ENCODE assay signal across 21 cellular contexts in the genomic region with DNA sequence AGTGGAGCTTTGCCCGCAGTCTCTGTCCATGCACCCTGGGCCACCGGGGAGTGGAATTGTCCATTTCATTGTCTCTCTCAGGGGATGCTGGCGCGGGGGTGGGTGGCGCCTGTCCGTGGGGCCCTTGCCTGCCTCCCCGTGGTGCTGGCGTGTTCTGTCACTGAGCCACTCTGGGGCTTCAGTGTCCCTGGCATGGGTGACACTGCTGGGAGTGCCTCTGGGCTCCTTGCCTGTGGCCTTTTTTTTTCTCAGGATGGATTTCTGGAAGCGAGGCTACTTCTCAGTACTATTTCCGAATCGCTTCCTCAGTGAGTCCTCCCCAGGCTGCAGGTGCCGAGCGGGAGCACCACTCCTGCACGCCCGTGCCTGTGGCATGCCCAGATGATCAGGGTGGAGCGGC. TPM values are rescaled to one million over a fixed set of nuclear protein-coding genes. Genes with fewer than 3 reads are reported as not detected.
A peak's percentile ranks its signal among the peaks of the same experiment; 100 is the strongest.
DNase-seq lines count a peak whose midpoint lies in the region; ATAC-seq, FAIRE-seq and TF ChIP-seq lines count a peak whose summit lies in the region.
"Had no signal": no experiment of that assay in that cellular context is flagged by ENCODE, and none has a peak within 500 bp of the region (broad histone marks: within the 10 kb centered on the region; RNA-seq: fewer than 3 reads in every experiment).

No MANE protein-coding gene starts in this region.

- H3K9ac ChIP-seq in HepG2 (ENCODE audit: insufficient read depth, low read depth, low read length), result no peak overlapping the region

- peaks cover 23% of the 10 kb centered on the region for H3K36me3 Mint-ChIP-seq in activated CD4-positive, alpha-beta T cell treated with anti-CD3 and anti-CD28 coated beads, Interleukin-2, amount 10 ng/mL, durations not matched to agents 7 days and 5 days (ENCODE audit: low read depth)
- H3K36me3 Mint-ChIP-seq in activated CD8-positive, alpha-beta T cell treated with anti-CD3 and anti-CD28 coated beads, Interleukin-2, amount 10 ng/mL, durations not matched to agents 7 days and 5 days (ENCODE audit: low read depth), result peaks cover 32% of the 10 kb centered on the region

- no peaks in the 10 kb centered on the region for H3K9me3 Mint-ChIP-seq in activated CD4-positive, alpha-beta T cell treated with anti-CD3 and anti-CD28 coated beads, Interleukin-2, amount 10 ng/mL, durations not matched to agents 7 days and 5 days
- H3K9me3 Mint-ChIP-seq in activated CD8-positive, alpha-beta T cell treated with anti-CD3 and anti-CD28 coated beads, Interleukin-2, amount 10 ng/mL, durations not matched to agents 7 days and 5 days (ENCODE audit: insufficient read depth), result no peaks in the 10 kb centered on the region
- H3K9me3 Mint-ChIP-seq: central memory CD8-positive, alpha-beta T cell had no signal

- H3K36me3 ChIP-seq in HepG2 (replicated peaks in 1 of 2; ENCODE audit: control insufficient read depth in 1 of 2, insufficient read depth in 2 of 2, low read length in 2 of 2) (peaks cover 40 to 91% of the 10 kb centered on the region in 2 experiments; a peak in 4 of 5 replicates), psoas muscle (ENCODE audit: insufficient read depth in 1 of 2, low read depth in 1 of 2) (peaks cover 0 to 48% of the 10 kb centered on the region in 2 donors), A673 (ENCODE audit: insufficient read depth, low read length, poor library complexity, severe bottlenecking) (peaks cover 7% of the 10 kb centered on the region)

- H3K27me3 Mint-ChIP-seq in activated CD4-positive, alpha-beta T cell treated with anti-CD3 and anti-CD28 coated beads, Interleukin-2, amount 10 ng/mL, durations not matched to agents 7 days and 5 days, result no peaks in the 10 kb centered on the region
- H3K27me3 Mint-ChIP-seq in activated CD8-positive, alpha-beta T cell treated with anti-CD3 and anti-CD28 coated beads, Interleukin-2, amount 10 ng/mL, durations not matched to agents 7 days and 5 days (ENCODE audit: low read depth), result no peaks in the 10 kb centered on the region
- H3K27me3 Mint-ChIP-seq: activated CD8-positive, alpha-beta memory T cell treated with anti-CD3 and anti-CD28 coated beads, Interleukin-2, amount 10 ng/mL, durations not matched to agents 7 days and 5 days; central memory CD8-positive, alpha-beta T cell had no signal

- POLR2A ChIA-PET in activated CD4-positive, alpha-beta T cell treated with anti-CD3 and anti-CD28 coated beads, Interleukin-2, amount 10 ng/mL, durations not matched to agents 7 days and 5 days (lab: Charles Lee), result no interaction called here
- POLR2A ChIA-PET in activated CD8-positive, alpha-beta T cell treated with anti-CD3 and anti-CD28 coated beads, Interleukin-2, amount 10 ng/mL, durations not matched to agents 7 days and 5 days (lab: Charles Lee), result interaction anchor here (0.5 kb wide), 1 partner anchor 55 kb away, joined by 3 read pairs; a partner anchor contains a TSS
- POLR2A ChIA-PET in HepG2 (lab: Yijun Ruan, JAX), result no interaction called here
- POLR2A ChIA-PET in A673 (lab: Charles Lee; ENCODE audit: low non-redundant PET), result no interaction called here

- BruUV-seq in HepG2 (replicated peaks; lab: Mats Ljungman, UMichigan), result no TSS peak
- no TSS peak for BruUV-seq in A673 (replicated peaks; lab: Mats Ljungman, UMichigan)

- no peak for TF ChIP-seq CTCF in HepG2 (CRISPR knock-in tag; IDR thresholded peaks at IDR 0.05)
- TF ChIP-seq CTCF in psoas muscle (IDR thresholded peaks at IDR 0.05), result peak; percentile 22
- TF ChIP-seq CTCF in A673 (conservative IDR thresholded peaks at IDR 0.05; ENCODE audit: low read depth, low read length), result no peak
- no peak for TF ChIP-seq CTCF in GM10266 (IDR thresholded peaks at IDR 0.05; ENCODE audit: control insufficient read depth, insufficient read depth, low read depth, missing control alignments)

- intact Hi-C loops in HepG2 (cut with micrococcal nuclease; ENCODE audit: unreplicated experiment), result no loop called here
- intact Hi-C loops in psoas muscle (cut with DNase I), result loop anchor here in 1 of 2 donors (10.0 kb wide), 1 partner anchor 58 kb away; a partner anchor contains a TSS
- intact Hi-C loops in A673 (cut with micrococcal nuclease; ENCODE audit: unreplicated experiment), result no loop called here

- no peak overlapping the region for H3K4me3 ChIP-seq in HepG2 (replicated peaks in 1 of 3; ENCODE audit: insufficient read depth in 1 of 3, low read depth in 2 of 3, low read length in 3 of 3)
- H3K4me3 ChIP-seq in psoas muscle, result no peak overlapping the region
- no peak overlapping the region for H3K4me3 ChIP-seq in A673 (ENCODE audit: low read depth, low read length, poor library complexity, severe bottlenecking)

- CTCF ChIA-PET in activated CD4-positive, alpha-beta T cell treated with anti-CD3 and anti-CD28 coated beads, Interleukin-2, amount 10 ng/mL, durations not matched to agents 7 days and 5 days (lab: Charles Lee), result interaction anchor here (0.7 to 1.1 kb wide), 2 partner anchors 48 to 60 kb away, joined by 3 to 4 read pairs; no protein-coding TSS in a partner anchor
- CTCF ChIA-PET in activated CD8-positive, alpha-beta T cell treated with anti-CD3 and anti-CD28 coated beads, Interleukin-2, amount 10 ng/mL, durations not matched to agents 7 days and 5 days (lab: Charles Lee), result interaction anchor here (1.0 kb wide), 1 partner anchor 10 kb away, joined by 3 read pairs; no protein-coding TSS in a partner anchor
- CTCF ChIA-PET in HepG2 (lab: Yijun Ruan, JAX; ENCODE audit: low intra/inter-chr PET ratio, low total read pairs), result no interaction called here
- CTCF ChIA-PET in A673 (lab: Charles Lee), result no interaction called here

- H2AFZ ChIP-seq in HepG2 (ENCODE audit: low read length), result no peak overlapping the region

- no peaks in the 10 kb centered on the region for H3K9me3 ChIP-seq in HepG2 (ENCODE audit: low read length)
- no peaks in the 10 kb centered on the region for H3K9me3 ChIP-seq in psoas muscle
- H3K9me3 ChIP-seq in A673 (ENCODE audit: low read depth, low read length, poor library complexity, severe bottlenecking), result no peaks in the 10 kb centered on the region

- peaks cover 19% of the 10 kb centered on the region for H3K79me2 ChIP-seq in HepG2 (ENCODE audit: insufficient read depth, low read length)

- no peak for FAIRE-seq in HepG2 (lab: Jason Lieb, UNC)
- FAIRE-seq: D721Med, urothelium cell line had no signal

- H3K4me1 ChIP-seq in HepG2 (ENCODE audit: insufficient read depth, low read length) (no peaks in the 10 kb centered on the region), psoas muscle (peaks cover 21% of the 10 kb centered on the region), A673 (ENCODE audit: insufficient read depth, low read length, poor library complexity, severe bottlenecking) (no peaks in the 10 kb centered on the region)

- TF ChIP-seq EP300 in HepG2 (IDR thresholded peaks at IDR 0.05; ENCODE audit: low read depth in 2 of 2, low read length in 2 of 2), result no peak
- TF ChIP-seq EP300 in HepG2 (CRISPR knock-in tag; IDR thresholded peaks at IDR 0.05; ENCODE audit: borderline replicate concordance), result no peak

- H3K4me2 ChIP-seq in HepG2 (ENCODE audit: low read depth, low read length), result no peak overlapping the region

- H3K4me3 Mint-ChIP-seq in activated CD4-positive, alpha-beta T cell treated with anti-CD3 and anti-CD28 coated beads, Interleukin-2, amount 10 ng/mL, durations not matched to agents 7 days and 5 days, result no peak overlapping the region
- H3K4me3 Mint-ChIP-seq in activated CD8-positive, alpha-beta T cell treated with anti-CD3 and anti-CD28 coated beads, Interleukin-2, amount 10 ng/mL, durations not matched to agents 7 days and 5 days, result no peak overlapping the region
- H3K4me3 Mint-ChIP-seq: activated CD8-positive, alpha-beta memory T cell treated with anti-CD3 and anti-CD28 coated beads, Interleukin-2, amount 10 ng/mL, durations not matched to agents 7 days and 5 days; central memory CD8-positive, alpha-beta T cell had no signal

- in situ Hi-C loops in HepG2 (cut with HindIII; ENCODE audit: extremely low pct_ligation_motif_present, low pct_unique_long_range_greater_than_20kb), result no loop called here

- DNase-seq in activated CD4-positive, alpha-beta T cell treated with anti-CD3 and anti-CD28 coated beads, Interleukin-2, amount 10 ng/mL, durations not matched to agents 7 days and 5 days, result peak; percentile 4
- no peak for DNase-seq in activated CD4-positive, alpha-beta T cell treated with anti-CD3 and anti-CD28 coated beads, Interleukin-2, amount 50 U/mL, for 1 hour
- DNase-seq in activated CD8-positive, alpha-beta T cell treated with anti-CD3 and anti-CD28 coated beads, Interleukin-2, amount 10 ng/mL, durations not matched to agents 7 days and 5 days, result no peak
- DNase-seq in HepG2 (ENCODE audit: low spot score), result no peak
- peak in 1 of 2 donors; percentile 83 for DNase-seq in psoas muscle
- DNase-seq in A673 (ENCODE audit: low spot score), result no peak
- DNase-seq in GM10266 (ENCODE audit: extremely low spot score), result no peak
- DNase-seq: activated CD8-positive, alpha-beta memory T cell treated with anti-CD3 and anti-CD28 coated beads, Interleukin-2, amount 10 ng/mL, durations not matched to agents 7 days and 5 days; activated effector memory CD4-positive, alpha-beta T cell treated with Interleukin-2 at 50 U/mL for 16 hours; amygdala; effector CD8-positive, alpha-beta T cell; EL; midbrain; MM.1S; NCI-H1436 treated with DMSO at 0.1 percent for 48 hours; NCI-H524; RPMI8226 had no signal

- H3K27ac ChIP-seq in HepG2 (ENCODE audit: extremely low read length, insufficient read depth, low read length), result no peak overlapping the region
- H3K27ac ChIP-seq in psoas muscle, result peak overlapping the region; percentile 83
- H3K27ac ChIP-seq in A673 (ENCODE audit: low read depth, low read length, poor library complexity, severe bottlenecking), result no peak overlapping the region

- peaks cover 30% of the 10 kb centered on the region; the same call in 1 of the 2 replicates for H4K20me1 ChIP-seq in HepG2 (ENCODE audit: insufficient read depth, low read length)

- TF ChIP-seq RAD21 in HepG2 (CRISPR knock-in tag; IDR thresholded peaks at IDR 0.05), result no peak

- 98% methylated on average over 15 of the region's 16 CpGs for WGBS in HepG2 (ENCODE audit: low lambda C conversion rate)
- WGBS in psoas muscle, 3 donors, result 36 to 72% (median 42%) methylated on average over 12 to 16 of the region's 16 CpGs

- peaks cover 28% of the 10 kb centered on the region for H3K4me1 Mint-ChIP-seq in activated CD4-positive, alpha-beta T cell treated with anti-CD3 and anti-CD28 coated beads, Interleukin-2, amount 10 ng/mL, durations not matched to agents 7 days and 5 days
- H3K4me1 Mint-ChIP-seq in activated CD8-positive, alpha-beta T cell treated with anti-CD3 and anti-CD28 coated beads, Interleukin-2, amount 10 ng/mL, durations not matched to agents 7 days and 5 days (ENCODE audit: low read depth), result peaks cover 26% of the 10 kb centered on the region

- H3K27ac Mint-ChIP-seq in activated CD4-positive, alpha-beta T cell treated with anti-CD3 and anti-CD28 coated beads, Interleukin-2, amount 10 ng/mL, durations not matched to agents 7 days and 5 days, result peak overlapping the region; percentile 31
- peak overlapping the region; percentile 85 for H3K27ac Mint-ChIP-seq in activated CD8-positive, alpha-beta T cell treated with anti-CD3 and anti-CD28 coated beads, Interleukin-2, amount 10 ng/mL, durations not matched to agents 7 days and 5 days
- H3K27ac Mint-ChIP-seq: activated CD8-positive, alpha-beta memory T cell treated with anti-CD3 and anti-CD28 coated beads, Interleukin-2, amount 10 ng/mL, durations not matched to agents 7 days and 5 days had no signal

- H3K27me3 ChIP-seq in HepG2 (ENCODE audit: control insufficient read depth in 1 of 2, insufficient read depth in 2 of 2, low read length in 2 of 2) (no peaks in the 10 kb centered on the region), psoas muscle (ENCODE audit: insufficient read depth in 3 of 3, low read length in 2 of 3) (no peaks in the 10 kb centered on the region), A673 (replicated peaks; ENCODE audit: insufficient read depth, low read depth, low read length, poor library complexity) (no peaks in the 10 kb centered on the region)

- ATAC-seq in activated CD8-positive, alpha-beta T cell treated with anti-CD3 and anti-CD28 coated beads, Interleukin-2, amount 10 ng/mL, durations not matched to agents 7 days and 5 days, result no peak
- ATAC-seq in HepG2, result no peak
- ATAC-seq in psoas muscle, result peak; percentile 35 to 89 (median 70)
- ATAC-seq in HG03571 (IDR thresholded peaks at IDR 0.05; ENCODE audit: unreplicated experiment), result no peak
- ATAC-seq: activated CD8-positive, alpha-beta memory T cell treated with anti-CD3 and anti-CD28 coated beads, Interleukin-2, amount 10 ng/mL, durations not matched to agents 7 days and 5 days had no signal

- TF ChIP-seq POLR2A in HepG2 (IDR thresholded peaks at IDR 0.05; ENCODE audit: insufficient read depth in 1 of 2, low read depth in 2 of 2, low read length in 2 of 2), result no peak

RNA-seq across cellular contexts. Expression of a gene that starts 55.0 kb away (rescaled TPM):
- 10 to 100 TPM; 43.3 to 46.1 TPM for total RNA-seq in activated CD4-positive, alpha-beta T cell treated with anti-CD3 and anti-CD28 coated beads, Interleukin-2, amount 10 ng/mL, durations not matched to agents 7 days and 5 days
- 10 to 100 TPM; 41.2 to 49.6 TPM for total RNA-seq in activated CD8-positive, alpha-beta T cell treated with anti-CD3 and anti-CD28 coated beads, Interleukin-2, amount 10 ng/mL, durations not matched to agents 7 days and 5 days
- total RNA-seq in HepG2 (2016; rRNA removed; fragmentation: Illumina TruSeq; extraction: Trizol), result 59.6 and 72.9 TPM in 2 replicates
- 53.8 and 58.1 TPM in 2 replicates for total RNA-seq in HepG2 (2016; cell fraction: cytosol; rRNA removed; fragmentation: Illumina TruSeq; extraction: Trizol; ENCODE audit: low read depth)
- 57.5 and 62.0 TPM in 2 replicates for total RNA-seq in HepG2 (2016; cell fraction: insoluble cytoplasmic fraction; rRNA removed; fragmentation: Illumina TruSeq; extraction: Trizol)
- total RNA-seq in HepG2 (2016; cell fraction: membrane; rRNA removed; fragmentation: Illumina TruSeq; extraction: Trizol), result 43.6 and 57.5 TPM in 2 replicates
- 40.5 and 51.1 TPM in 2 replicates for total RNA-seq in HepG2 (2016; cell fraction: nucleus; rRNA removed; fragmentation: Illumina TruSeq; extraction: Trizol)
- polyA plus RNA-seq in HepG2 (2011; rRNA removed), result 129 TPM in 2 replicates
- polyA plus RNA-seq in HepG2 (2011; cell fraction: cytosol; rRNA removed), result 93.3 and 120 TPM in 2 replicates
- polyA plus RNA-seq in HepG2 (2011; cell fraction: nucleus; rRNA removed), result 125 and 138 TPM in 2 replicates
- 68.8 and 96.6 TPM in 2 replicates for polyA plus RNA-seq in HepG2 (2012)
- 21.1 and 27.5 TPM in 2 replicates for polyA plus RNA-seq in HepG2 (2016; cell fraction: cytosol; fragmentation: Illumina TruSeq; extraction: Trizol; ENCODE audit: low read depth)
- 55.5 and 59.6 TPM in 2 replicates for polyA plus RNA-seq in HepG2 (2016; cell fraction: insoluble cytoplasmic fraction; fragmentation: Illumina TruSeq; extraction: Trizol; ENCODE audit: low read depth)
- 31.1 and 35.0 TPM in 2 replicates for polyA plus RNA-seq in HepG2 (2016; cell fraction: membrane; fragmentation: Illumina TruSeq; extraction: Trizol; ENCODE audit: low read depth)
- polyA plus RNA-seq in HepG2 (2016; cell fraction: nucleus; fragmentation: Illumina TruSeq; extraction: Trizol; ENCODE audit: insufficient read depth, low read depth), result 66.4 and 80.4 TPM in 2 replicates
- 39.6 and 230 TPM in 2 replicates for polyA minus RNA-seq in HepG2 (2011; rRNA and poly(A)+ RNA removed; ENCODE audit: low replicate concordance)
- polyA minus RNA-seq in HepG2 (2011; cell fraction: cytosol; rRNA and poly(A)+ RNA removed), result 117 and 142 TPM in 2 replicates
- 118 and 140 TPM in 2 replicates for polyA minus RNA-seq in HepG2 (2011; cell fraction: nucleus; rRNA and poly(A)+ RNA removed)
- total RNA-seq in psoas muscle, result 10 to 100 TPM; 29.7 to 44.5 (median 36.6) TPM
- polyA plus RNA-seq in psoas muscle, result 10 to 100 TPM; 12.9 to 32.6 (median 14.3) TPM
- total RNA-seq in A673 (2021), result 31.6 and 37.9 TPM in 2 replicates

Comparison
In these comparisons a context has a peak if more than half of its experiments do, and no peak if none do; other contexts are left out.
1. ATAC-seq: peak in psoas muscle (4 of 4); none in activated CD8-positive, alpha-beta T cell treated with anti-CD3 and anti-CD28 coated beads, Interleukin-2, amount 10 ng/mL, durations not matched to agents 7 days and 5 days (single experiment), HepG2 (single experiment) and HG03571 (single experiment).
2. CTCF ChIA-PET loops: an anchor here in activated CD4-positive, alpha-beta T cell treated with anti-CD3 and anti-CD28 coated beads, Interleukin-2, amount 10 ng/mL, durations not matched to agents 7 days and 5 days (0.7 to 1.1 kb wide) and activated CD8-positive, alpha-beta T cell treated with anti-CD3 and anti-CD28 coated beads, Interleukin-2, amount 10 ng/mL, durations not matched to agents 7 days and 5 days (1.0 kb wide); none called in HepG2 and A673.